In genomic region chr1:204419064-204419403, GRCh38 we compare ENCODE assay signal across 10 cellular contexts. TPM values are rescaled to one million over a fixed set of nuclear protein-coding genes. Genes with fewer than 3 reads are reported as not detected.
A peak's percentile ranks its signal among the peaks of the same experiment; 100 is the strongest.
DNase-seq lines count a peak whose midpoint lies in the region; ATAC-seq, FAIRE-seq and TF ChIP-seq lines count a peak whose summit lies in the region.
"Had no signal": no experiment of that assay in that cellular context is flagged by ENCODE, and none has a peak within 500 bp of the region (broad histone marks: within the 10 kb centered on the region; RNA-seq: fewer than 3 reads in every experiment).

No MANE protein-coding gene starts in this region.

- ATAC-seq in activated CD8-positive, alpha-beta T cell treated with anti-CD3 and anti-CD28 coated beads, Interleukin-2, amount 10 ng/mL, durations not matched to agents 7 days and 5 days: no peak
- ATAC-seq in activated CD8-positive, alpha-beta T cell treated with anti-CD3 and anti-CD28 coated beads for 36 hours: no peak
- ATAC-seq in HG03135 (IDR thresholded peaks at IDR 0.05; ENCODE audit: unreplicated experiment): no peak

- H3K9ac ChIP-seq in mesenchymal stem cell (ENCODE audit: low read length): peak overlapping the region; percentile 88
- H3K9ac ChIP-seq in neuronal stem cell (ENCODE audit: low read depth, low read length, poor library complexity): no peak overlapping the region

- H2AK5ac ChIP-seq in mesenchymal stem cell (ENCODE audit: low read length, severe bottlenecking) (no peak overlapping the region), neuronal stem cell (ENCODE audit: low read depth, low read length) (no peak overlapping the region)

- no peak overlapping the region for H2BK120ac ChIP-seq in mesenchymal stem cell (ENCODE audit: low read depth, low read length)
- H2BK120ac ChIP-seq in neuronal stem cell (ENCODE audit: low read depth, low read length): no peak overlapping the region

- H3K4me1 ChIP-seq in mesenchymal stem cell (ENCODE audit: control insufficient read depth, insufficient read depth, low read depth, low read length): peaks cover 8% of the 10 kb centered on the region
- peaks cover 0 to 15% of the 10 kb centered on the region in 2 donors for H3K4me1 ChIP-seq in neuronal stem cell (ENCODE audit: control insufficient read depth in 2 of 2, insufficient read depth in 1 of 2, low read depth in 1 of 2, low read length in 2 of 2)

- H4K91ac ChIP-seq in mesenchymal stem cell (ENCODE audit: low read length) (no peak overlapping the region), neuronal stem cell (ENCODE audit: low read depth, low read length, poor library complexity) (no peak overlapping the region)

- no peak overlapping the region for H2AFZ ChIP-seq in mesenchymal stem cell (ENCODE audit: low read depth, low read length)
- H2AFZ ChIP-seq in neuronal stem cell (ENCODE audit: low read length): no peak overlapping the region

- intact Hi-C loops in activated CD8-positive, alpha-beta T cell treated with anti-CD3 and anti-CD28 coated beads for 36 hours (cut with micrococcal nuclease): no loop called here

- H4K8ac ChIP-seq in mesenchymal stem cell (ENCODE audit: low read length) (no peak overlapping the region), neuronal stem cell (ENCODE audit: low read depth, low read length) (no peak overlapping the region)

- H3K18ac ChIP-seq in mesenchymal stem cell (ENCODE audit: low read depth in 1 of 2, low read length in 2 of 2) (peak overlapping the region in 1 of 2 experiments; percentile 38), neuronal stem cell (ENCODE audit: low read length) (no peak overlapping the region)

- H3K23ac ChIP-seq in mesenchymal stem cell (ENCODE audit: low read length in 2 of 2) (no peak overlapping the region), neuronal stem cell (ENCODE audit: low read depth, low read length, poor library complexity) (no peak overlapping the region)

- H3K4me2 ChIP-seq in mesenchymal stem cell (ENCODE audit: low read length, poor library complexity, severe bottlenecking) (no peak overlapping the region), neuronal stem cell (ENCODE audit: insufficient read depth, low read length, poor library complexity, severe bottlenecking) (no peak overlapping the region)

- no peak for FAIRE-seq in urothelium cell line (lab: Jason Lieb, UNC)

- H3K9me3 ChIP-seq in mesenchymal stem cell (ENCODE audit: control insufficient read depth, low read length) (no peaks in the 10 kb centered on the region), neuronal stem cell (replicated peaks in 1 of 2; ENCODE audit: control insufficient read depth in 2 of 2, insufficient read depth in 1 of 2, low read depth in 1 of 2, low read length in 2 of 2) (no peaks in the 10 kb centered on the region)
- H3K9me3 ChIP-seq: prostate gland had no signal

- H3K4me1 Mint-ChIP-seq in activated CD8-positive, alpha-beta T cell treated with anti-CD3 and anti-CD28 coated beads, Interleukin-2, amount 10 ng/mL, durations not matched to agents 7 days and 5 days (ENCODE audit: low read depth): peaks cover 31% of the 10 kb centered on the region
- peaks cover 37% of the 10 kb centered on the region for H3K4me1 Mint-ChIP-seq in activated CD8-positive, alpha-beta T cell treated with anti-CD3 and anti-CD28 coated beads for 36 hours (ENCODE audit: low read depth)

- H3K4ac ChIP-seq in mesenchymal stem cell (ENCODE audit: low read depth in 1 of 2, low read length in 2 of 2) (no peak overlapping the region), neuronal stem cell (ENCODE audit: low read length) (no peak overlapping the region)

- H2BK5ac ChIP-seq in mesenchymal stem cell (ENCODE audit: low read depth, low read length, poor library complexity, severe bottlenecking) (no peak overlapping the region), neuronal stem cell (ENCODE audit: low read length) (no peak overlapping the region)

- no peak for DNase-seq in activated CD8-positive, alpha-beta T cell treated with anti-CD3 and anti-CD28 coated beads, Interleukin-2, amount 10 ng/mL, durations not matched to agents 7 days and 5 days
- no peak for DNase-seq in activated CD8-positive, alpha-beta T cell treated with anti-CD3 and anti-CD28 coated beads for 36 hours
- DNase-seq in astrocyte of the hippocampus (ENCODE audit: low read depth, low spot score) (peak; percentile 67), mesenchymal stem cell (no peak), urothelium cell line (ENCODE audit: low spot score) (peak; percentile 46), neuronal stem cell (ENCODE audit: low spot score) (no peak)
- no peak for DNase-seq in activated CD4-positive, alpha-beta T cell treated with anti-CD3 and anti-CD28 coated beads, Interleukin-2, amount 50 U/mL, for 4 hours
- DNase-seq: NCI-H526 treated with DMSO at 0.1 percent for 48 hours had no signal

- no peak overlapping the region for H2BK15ac ChIP-seq in mesenchymal stem cell (ENCODE audit: low read depth, poor library complexity, severe bottlenecking)
- H2BK15ac ChIP-seq in neuronal stem cell (ENCODE audit: low read length): no peak overlapping the region

- H3K9me3 Mint-ChIP-seq in activated CD8-positive, alpha-beta T cell treated with anti-CD3 and anti-CD28 coated beads, Interleukin-2, amount 10 ng/mL, durations not matched to agents 7 days and 5 days (ENCODE audit: insufficient read depth): no peaks in the 10 kb centered on the region
- H3K9me3 Mint-ChIP-seq in activated CD8-positive, alpha-beta T cell treated with anti-CD3 and anti-CD28 coated beads for 36 hours: no peaks in the 10 kb centered on the region

- H3K14ac ChIP-seq in mesenchymal stem cell (ENCODE audit: low read length in 2 of 2): no peak overlapping the region
- no peak overlapping the region for H3K14ac ChIP-seq in neuronal stem cell (ENCODE audit: low read length)

- H3K27ac ChIP-seq in mesenchymal stem cell (ENCODE audit: low read length, poor library complexity, severe bottlenecking) (no peak overlapping the region), neuronal stem cell (replicated peaks; ENCODE audit: low read length) (no peak overlapping the region)

- CTCF ChIA-PET in activated CD8-positive, alpha-beta T cell treated with anti-CD3 and anti-CD28 coated beads, Interleukin-2, amount 10 ng/mL, durations not matched to agents 7 days and 5 days (lab: Charles Lee): interaction anchor here (4.2 kb wide), 1 partner anchor 13 kb away, joined by 49 read pairs; no protein-coding TSS in a partner anchor
- CTCF ChIA-PET in activated CD8-positive, alpha-beta T cell treated with anti-CD3 and anti-CD28 coated beads for 36 hours (lab: Charles Lee): interaction anchor here (1.0 to 3.2 kb wide), 4 partner anchors 12 to 84 kb away, joined by 4 to 15 read pairs (median 5); no protein-coding TSS in a partner anchor

- H3K4me3 ChIP-seq in mesenchymal stem cell (ENCODE audit: insufficient read depth in 1 of 2, low read depth in 1 of 2, low read length in 2 of 2) (peak overlapping the region in 1 of 2 experiments; percentile 17), neuronal stem cell (ENCODE audit: low read length in 2 of 2) (no peak overlapping the region)
- H3K4me3 ChIP-seq: prostate gland had no signal

- no peaks in the 10 kb centered on the region for H3K27me3 Mint-ChIP-seq in activated CD8-positive, alpha-beta T cell treated with anti-CD3 and anti-CD28 coated beads, Interleukin-2, amount 10 ng/mL, durations not matched to agents 7 days and 5 days (ENCODE audit: low read depth)
- no peaks in the 10 kb centered on the region for H3K27me3 Mint-ChIP-seq in activated CD8-positive, alpha-beta T cell treated with anti-CD3 and anti-CD28 coated beads for 36 hours

- no peaks in the 10 kb centered on the region for H3K27me3 ChIP-seq in mesenchymal stem cell (ENCODE audit: control insufficient read depth in 1 of 2, insufficient read depth in 1 of 2, low read length in 2 of 2)
- no peaks in the 10 kb centered on the region for H3K27me3 ChIP-seq in neuronal stem cell (ENCODE audit: control insufficient read depth in 3 of 3, insufficient read depth in 3 of 3, low read depth in 1 of 3, low read length in 3 of 3)

- peaks cover 6% of the 10 kb centered on the region for H3K36me3 Mint-ChIP-seq in activated CD8-positive, alpha-beta T cell treated with anti-CD3 and anti-CD28 coated beads, Interleukin-2, amount 10 ng/mL, durations not matched to agents 7 days and 5 days (ENCODE audit: low read depth)
- no peaks in the 10 kb centered on the region for H3K36me3 Mint-ChIP-seq in activated CD8-positive, alpha-beta T cell treated with anti-CD3 and anti-CD28 coated beads for 36 hours (ENCODE audit: low read depth)

- no peak overlapping the region for H3K4me3 Mint-ChIP-seq in activated CD8-positive, alpha-beta T cell treated with anti-CD3 and anti-CD28 coated beads, Interleukin-2, amount 10 ng/mL, durations not matched to agents 7 days and 5 days
- H3K4me3 Mint-ChIP-seq in activated CD8-positive, alpha-beta T cell treated with anti-CD3 and anti-CD28 coated beads for 36 hours: no peak overlapping the region

- no peak overlapping the region for H2BK12ac ChIP-seq in mesenchymal stem cell (ENCODE audit: low read length in 2 of 2)
- H2BK12ac ChIP-seq in neuronal stem cell (ENCODE audit: low read length): no peak overlapping the region

- TF ChIP-seq CTCF in activated CD8-positive, alpha-beta T cell treated with anti-CD3 and anti-CD28 coated beads for 36 hours (IDR thresholded peaks at IDR 0.05): no peak

- H3K36me3 ChIP-seq in mesenchymal stem cell (ENCODE audit: control insufficient read depth in 1 of 2, insufficient read depth in 2 of 2, low read depth in 1 of 2, low read length in 2 of 2) (no peaks in the 10 kb centered on the region), neuronal stem cell (replicated peaks in 1 of 2; ENCODE audit: control insufficient read depth in 2 of 2, insufficient read depth in 2 of 2, low read length in 2 of 2) (peaks cover 4 to 30% of the 10 kb centered on the region in 2 donors)
- H3K36me3 ChIP-seq: prostate gland had no signal

- POLR2A ChIA-PET in activated CD8-positive, alpha-beta T cell treated with anti-CD3 and anti-CD28 coated beads, Interleukin-2, amount 10 ng/mL, durations not matched to agents 7 days and 5 days (lab: Charles Lee): no interaction called here
- POLR2A ChIA-PET in activated CD8-positive, alpha-beta T cell treated with anti-CD3 and anti-CD28 coated beads for 36 hours (lab: Charles Lee): no interaction called here

- H3K79me1 ChIP-seq in mesenchymal stem cell (replicated peaks; ENCODE audit: low read length, poor library complexity, severe bottlenecking) (peaks cover 2% of the 10 kb centered on the region), neuronal stem cell (ENCODE audit: low read depth, low read length) (no peaks in the 10 kb centered on the region)

- peak overlapping the region; percentile 0 for H3K27ac Mint-ChIP-seq in activated CD8-positive, alpha-beta T cell treated with anti-CD3 and anti-CD28 coated beads, Interleukin-2, amount 10 ng/mL, durations not matched to agents 7 days and 5 days
- no peak overlapping the region for H3K27ac Mint-ChIP-seq in activated CD8-positive, alpha-beta T cell treated with anti-CD3 and anti-CD28 coated beads for 36 hours

RNA-seq across cellular contexts. Expression of gene PPP1R15B, which starts 7.4 kb away (rescaled TPM):
- total RNA-seq in activated CD8-positive, alpha-beta T cell treated with anti-CD3 and anti-CD28 coated beads, Interleukin-2, amount 10 ng/mL, durations not matched to agents 7 days and 5 days: 10 to 100 TPM; 64.7 to 66.0 TPM
- total RNA-seq in activated CD8-positive, alpha-beta T cell treated with anti-CD3 and anti-CD28 coated beads for 36 hours: 10 to 100 TPM; 63.8 to 64.6 TPM
- polyA plus RNA-seq in mesenchymal stem cell (2013, experiment 1 of 2): 19.9 TPM
- 19.0 TPM for polyA plus RNA-seq in mesenchymal stem cell (2013, experiment 2 of 2)
- 18.4 TPM for polyA plus RNA-seq in neuronal stem cell (2013, experiment 1 of 2)
- 19.2 TPM for polyA plus RNA-seq in neuronal stem cell (2013, experiment 2 of 2)

RNA-seq across cellular contexts. Expression of gene PLEKHA6, which starts 59.3 kb away (rescaled TPM):
- total RNA-seq in activated CD8-positive, alpha-beta T cell treated with anti-CD3 and anti-CD28 coated beads, Interleukin-2, amount 10 ng/mL, durations not matched to agents 7 days and 5 days: under 1 TPM; 0.26 to 0.29 TPM
- 1 to 10 TPM; 3.0 to 3.7 TPM for total RNA-seq in activated CD8-positive, alpha-beta T cell treated with anti-CD3 and anti-CD28 coated beads for 36 hours
- 4.0 TPM for polyA plus RNA-seq in mesenchymal stem cell (2013, experiment 1 of 2)
- polyA plus RNA-seq in mesenchymal stem cell (2013, experiment 2 of 2): 4.8 TPM
- polyA plus RNA-seq in neuronal stem cell (2013, experiment 1 of 2): 0.49 TPM
- 0.48 TPM for polyA plus RNA-seq in neuronal stem cell (2013, experiment 2 of 2)

Comparison
In these comparisons a context has a peak if more than half of its experiments do, and no peak if none do; other contexts are left out.
1. DNase-seq: peak in astrocyte of the hippocampus (single experiment) and urothelium cell line (single experiment); none in activated CD8-positive, alpha-beta T cell treated with anti-CD3 and anti-CD28 coated beads, Interleukin-2, amount 10 ng/mL, durations not matched to agents 7 days and 5 days (single experiment), activated CD8-positive, alpha-beta T cell treated with anti-CD3 and anti-CD28 coated beads for 36 hours (single experiment), mesenchymal stem cell (single experiment), neuronal stem cell (single experiment) and activated CD4-positive, alpha-beta T cell treated with anti-CD3 and anti-CD28 coated beads, Interleukin-2, amount 50 U/mL, for 4 hours (0 of 2).